11 cellular contexts compared by ENCODE assay signal in genomic region chr15:50377867-50378751, GRCh38. TPM values are rescaled to one million over a fixed set of nuclear protein-coding genes. Genes with fewer than 3 reads are reported as not detected.
A peak's percentile ranks its signal among the peaks of the same experiment; 100 is the strongest.
DNase-seq lines count a peak whose midpoint lies in the region; ATAC-seq and TF ChIP-seq lines count a peak whose summit lies in the region.
"Had no signal": no experiment of that assay in that cellular context is flagged by ENCODE, and none has a peak within 500 bp of the region (broad histone marks: within the 10 kb centered on the region; RNA-seq: fewer than 3 reads in every experiment).

No MANE protein-coding gene starts in this region.

- H3K9me3 ChIP-seq in transverse colon = no peaks in the 10 kb centered on the region
- H3K9me3 ChIP-seq: HAP-1, SK-N-SH had no signal

- no peaks in the 10 kb centered on the region for H3K36me3 ChIP-seq in transverse colon
- H3K36me3 ChIP-seq: HAP-1 had no signal

- H3K27ac ChIP-seq in dorsolateral prefrontal cortex = peak overlapping the region in 3 of 59 donors; percentile 14 to 29 (median 20)
- H3K27ac ChIP-seq in transverse colon = no peak overlapping the region
- no peak overlapping the region for H3K27ac ChIP-seq in foreskin keratinocyte
- H3K27ac ChIP-seq: A549 had no signal

- TF ChIP-seq CTCF in dorsolateral prefrontal cortex (IDR thresholded peaks at IDR 0.05 in 54 of 56, conservative IDR thresholded peaks at IDR 0.05 in 2 of 56; ENCODE audit: low read depth in 1 of 56, partially characterized antibody in 56 of 56) (no peak), transverse colon (IDR thresholded peaks at IDR 0.05) (no peak), foreskin keratinocyte (conservative IDR thresholded peaks at IDR 0.05) (no peak)

- 48 to 56% methylated on average over 3 of the region's 3 CpGs for WGBS in transverse colon (ENCODE audit: low coverage in 1 of 2), 2 donors

- no peak for TF ChIP-seq POLR2A in transverse colon (IDR thresholded peaks at IDR 0.05)

- peak overlapping the region; percentile 37 for H3K4me3 Mint-ChIP-seq in stimulated activated effector memory CD8-positive, alpha-beta T cell treated with anti-CD3 and anti-CD28 coated beads, Interleukin-12 subunit alpha, Interleukin-12 subunit beta, amount 100 ng/mL, for 72 hours

- H3K27me3 ChIP-seq in dorsolateral prefrontal cortex = no peaks in the 10 kb centered on the region
- H3K27me3 ChIP-seq in transverse colon = no peaks in the 10 kb centered on the region
- H3K27me3 ChIP-seq in foreskin keratinocyte = no peaks in the 10 kb centered on the region

- in situ Hi-C loops in transverse colon (cut with MboI; ENCODE audit: low pct_ligation_motif_present in 1 of 4, low pct_unique_long_range_greater_than_20kb in 1 of 4, low sequenced_read_pairs in 3 of 4) = no loop called here

- H3K36me3 Mint-ChIP-seq in stimulated activated effector memory CD8-positive, alpha-beta T cell treated with anti-CD3 and anti-CD28 coated beads, Interleukin-12 subunit alpha, Interleukin-12 subunit beta, amount 100 ng/mL, for 72 hours = peaks cover 5% of the 10 kb centered on the region

- intact Hi-C loops in dorsolateral prefrontal cortex (cut with DNase I) = no loop called here
- intact Hi-C loops in transverse colon (cut with DNase I; ENCODE audit: low total_unique reads) = no loop called here

- H3K27ac Mint-ChIP-seq in stimulated activated effector memory CD8-positive, alpha-beta T cell treated with anti-CD3 and anti-CD28 coated beads, Interleukin-12 subunit alpha, Interleukin-12 subunit beta, amount 100 ng/mL, for 72 hours = peak overlapping the region; percentile 1

- ATAC-seq in activated CD4-positive, CD25-positive, alpha-beta regulatory T cell treated with anti-CD3 and anti-CD28 coated beads, Interleukin-2, amount 50 U/mL, for 24 hours = peak; percentile 55 to 63
- ATAC-seq in HG02763 (IDR thresholded peaks at IDR 0.05; ENCODE audit: unreplicated experiment) (peak; percentile 97), foreskin keratinocyte (no peak)
- peak; percentile 99 for ATAC-seq in stimulated activated effector memory CD8-positive, alpha-beta T cell treated with anti-CD3 and anti-CD28 coated beads, Interleukin-12 subunit alpha, Interleukin-12 subunit beta, amount 100 ng/mL, for 72 hours
- ATAC-seq: A549 had no signal

- H3K4me1 ChIP-seq in transverse colon (no peaks in the 10 kb centered on the region), foreskin keratinocyte (no peaks in the 10 kb centered on the region)
- H3K4me1 ChIP-seq: A549 had no signal

- no peaks in the 10 kb centered on the region for H3K9me3 Mint-ChIP-seq in stimulated activated effector memory CD8-positive, alpha-beta T cell treated with anti-CD3 and anti-CD28 coated beads, Interleukin-12 subunit alpha, Interleukin-12 subunit beta, amount 100 ng/mL, for 72 hours

- no peak for DNase-seq in activated CD4-positive, CD25-positive, alpha-beta regulatory T cell (lab: John Stamatoyannopoulos, UW)
- DNase-seq in NOMO-1 treated with DMSO at 0.1 percent for 48 hours (lab: John Stamatoyannopoulos, UW; ENCODE audit: unreplicated experiment) = peak; percentile 81
- no peak for DNase-seq in stimulated activated effector memory CD8-positive, alpha-beta T cell treated with anti-CD3 and anti-CD28 coated beads, Interleukin-12 subunit alpha, Interleukin-12 subunit beta, amount 100 ng/mL, for 72 hours (ENCODE audit: low spot score in 2 of 2)
- DNase-seq in dorsolateral prefrontal cortex = no peak
- no peak for DNase-seq in transverse colon
- DNase-seq in foreskin keratinocyte = no peak
- DNase-seq: SK-N-SH had no signal

- no peak for TF ChIP-seq EP300 in transverse colon (IDR thresholded peaks at IDR 0.05; ENCODE audit: low read depth)

- H3K4me1 Mint-ChIP-seq in stimulated activated effector memory CD8-positive, alpha-beta T cell treated with anti-CD3 and anti-CD28 coated beads, Interleukin-12 subunit alpha, Interleukin-12 subunit beta, amount 100 ng/mL, for 72 hours = peaks cover 19% of the 10 kb centered on the region

- no peak overlapping the region for H3K4me3 ChIP-seq in dorsolateral prefrontal cortex
- no peak overlapping the region for H3K4me3 ChIP-seq in transverse colon
- H3K4me3 ChIP-seq: A549, HAP-1 had no signal

RNA-seq across cellular contexts. Expression of gene GABPB1, which starts 23.1 kb away (rescaled TPM):
- total RNA-seq in dorsolateral prefrontal cortex (10 to 100 TPM in 89 of 120 experiments, 1 to 10 TPM in 31; 7.9 to 16.9 (median 11.0) TPM), transverse colon (10 to 100 TPM in 2 of 4 donors, 1 to 10 TPM in 2; 2.2 to 21.4 (median 13.1) TPM), foreskin keratinocyte (23.7 and 26.1 TPM in 2 replicates)
- polyA plus RNA-seq in foreskin keratinocyte = 10.3 and 11.9 TPM in 2 replicates

RNA-seq across cellular contexts. Expression of gene USP8, which starts 46.1 kb away (rescaled TPM):
- total RNA-seq in dorsolateral prefrontal cortex = 10 to 100 TPM; 53.7 to 94.5 (median 72.2) TPM
- 100 to 1,000 TPM in 1 of 4 donors, 10 to 100 TPM in 3; 17.9 to 102 (median 68.9) TPM for total RNA-seq in transverse colon
- 40.3 and 43.0 TPM in 2 replicates for total RNA-seq in foreskin keratinocyte
- polyA plus RNA-seq in foreskin keratinocyte = 11.7 and 13.3 TPM in 2 replicates
